18 cellular contexts compared by ENCODE assay signal in genomic region chr2:164439235-164439634, GRCh38.
"Had no signal": no experiment of that assay in that cellular context is flagged by ENCODE, and none has a peak within 500 bp of the region (broad histone marks: within the 10 kb centered on the region; RNA-seq: fewer than 3 reads in every experiment).

No MANE protein-coding gene starts in this region.

- H3K36me3 ChIP-seq: esophagus muscularis mucosa, gastroesophageal sphincter, heart right ventricle, left lung, lower lobe of right lung had no signal

- H3K4me1 ChIP-seq: esophagus muscularis mucosa, foreskin keratinocyte, gastroesophageal sphincter, heart right ventricle, left lung, lower lobe of right lung had no signal

- H3K4me3 ChIP-seq: coronary artery, dorsolateral prefrontal cortex, esophagus muscularis mucosa, gastroesophageal sphincter, heart right ventricle, left lung, lower lobe of right lung had no signal

- H3K27ac ChIP-seq: coronary artery, dorsolateral prefrontal cortex, esophagus muscularis mucosa, foreskin keratinocyte, gastroesophageal sphincter, heart right ventricle, left lung, lower lobe of right lung had no signal

- H3K9me3 ChIP-seq: esophagus muscularis mucosa, gastroesophageal sphincter, heart right ventricle, left lung, lower lobe of right lung had no signal

- DNase-seq: dermis blood vessel endothelial cell; dorsolateral prefrontal cortex; effector CD4-positive, alpha-beta T cell; effector memory CD4-positive, alpha-beta T cell; foreskin keratinocyte; glutamatergic neuron; head of caudate nucleus; heart right ventricle; hippocampal formation; left cardiac atrium; left lung; left ventricle myocardium superior; lower lobe of right lung; midbrain; naive thymus-derived CD4-positive, alpha-beta T cell had no signal

- ATAC-seq: foreskin keratinocyte; gastroesophageal sphincter; heart right ventricle; left cardiac atrium; left lung; left ventricle myocardium superior; lower lobe of right lung; naive thymus-derived CD4-positive, alpha-beta T cell had no signal

- H3K27me3 ChIP-seq: esophagus muscularis mucosa, gastroesophageal sphincter, left lung had no signal
